In genomic region chr20:64055893-64056638, GRCh38 we compare ENCODE assay signal across 7 cellular contexts. TPM values are rescaled to one million over a fixed set of nuclear protein-coding genes. Genes with fewer than 3 reads are reported as not detected.
DNase-seq lines count a peak whose midpoint lies in the region; ATAC-seq and TF ChIP-seq lines count a peak whose summit lies in the region.
"Had no signal": no experiment of that assay in that cellular context is flagged by ENCODE, and none has a peak within 500 bp of the region (broad histone marks: within the 10 kb centered on the region; RNA-seq: fewer than 3 reads in every experiment).

No MANE protein-coding gene starts in this region.

- H3K4me1 Mint-ChIP-seq in activated naive CD4-positive, alpha-beta T cell treated with anti-CD3 and anti-CD28 coated beads for 36 hours (ENCODE audit: low read depth), result peaks cover 17% of the 10 kb centered on the region

- no peak overlapping the region for H3K23ac ChIP-seq in mesendoderm (ENCODE audit: low read length)

- H3K27me3 ChIP-seq in adrenal gland (peaks cover 24% of the 10 kb centered on the region), mesendoderm (ENCODE audit: insufficient read depth, low read length, poor library complexity) (no peaks in the 10 kb centered on the region)

- no peak overlapping the region for H2BK5ac ChIP-seq in mesendoderm (ENCODE audit: low read length)

- no peak overlapping the region for H3K4me3 Mint-ChIP-seq in activated naive CD4-positive, alpha-beta T cell treated with anti-CD3 and anti-CD28 coated beads for 36 hours

- no peak overlapping the region for H3K9ac ChIP-seq in mesendoderm (ENCODE audit: low read length)

- H3K9me3 ChIP-seq in adrenal gland (replicated peaks in 1 of 3), result no peaks in the 10 kb centered on the region

- no peak overlapping the region for H3K56ac ChIP-seq in mesendoderm (ENCODE audit: low read length)

- intact Hi-C loops in adrenal gland (cut with DNase I), result no loop called here
- intact Hi-C loops in activated naive CD4-positive, alpha-beta T cell treated with anti-CD3 and anti-CD28 coated beads for 36 hours (cut with micrococcal nuclease), result loop anchor here (10.0 kb wide), 1 partner anchor 271 kb away; no protein-coding TSS in a partner anchor

- H3K4me1 ChIP-seq in adrenal gland (replicated peaks in 1 of 2) (no peaks in the 10 kb centered on the region), mesendoderm (ENCODE audit: control insufficient read depth, low read depth, low read length) (peaks cover 11% of the 10 kb centered on the region)

- no peak overlapping the region for H3K4me3 ChIP-seq in adrenal gland
- no peak overlapping the region for H3K4me3 ChIP-seq in mesendoderm (ENCODE audit: low read length)

- H3K79me1 ChIP-seq in mesendoderm (ENCODE audit: low read length), result no peaks in the 10 kb centered on the region

- no peak for TF ChIP-seq POLR2A in adrenal gland (IDR thresholded peaks at IDR 0.05)

- H3K4me2 ChIP-seq in mesendoderm (ENCODE audit: low read length), result no peak overlapping the region

- no peaks in the 10 kb centered on the region for H3K36me3 ChIP-seq in adrenal gland (replicated peaks in 1 of 2)
- no peaks in the 10 kb centered on the region for H3K36me3 ChIP-seq in mesendoderm (ENCODE audit: control insufficient read depth, insufficient read depth, low read length)

- H3K79me2 ChIP-seq in mesendoderm (ENCODE audit: control insufficient read depth, insufficient read depth, low read length), result no peaks in the 10 kb centered on the region

- CTCF ChIA-PET in activated naive CD4-positive, alpha-beta T cell treated with anti-CD3 and anti-CD28 coated beads for 36 hours (lab: Charles Lee), result no interaction called here

- H2AK5ac ChIP-seq in mesendoderm (ENCODE audit: low read length), result no peak overlapping the region

- no peak for ATAC-seq in GM18907 (IDR thresholded peaks at IDR 0.05; ENCODE audit: unreplicated experiment)

- no peaks in the 10 kb centered on the region for H3K9me3 Mint-ChIP-seq in activated naive CD4-positive, alpha-beta T cell treated with anti-CD3 and anti-CD28 coated beads for 36 hours

- H3K27me3 Mint-ChIP-seq in activated naive CD4-positive, alpha-beta T cell treated with anti-CD3 and anti-CD28 coated beads for 36 hours (ENCODE audit: low read depth), result peaks cover 12% of the 10 kb centered on the region

- DNase-seq in ELF-1 (ENCODE audit: low read depth, low spot score) (peak; percentile 83), adrenal gland (peak in 5 of 7 donors; percentile 51 to 71 (median 63)), mesendoderm (peak; percentile 52), NCI-H748 treated with DMSO at 0.1 percent for 48 hours (lab: John Stamatoyannopoulos, UW) (no peak)
- no peak for DNase-seq in activated naive CD4-positive, alpha-beta T cell treated with anti-CD3 and anti-CD28 coated beads for 36 hours
- DNase-seq: T-helper 1 cell had no signal

- no peak overlapping the region for H2BK15ac ChIP-seq in mesendoderm (replicated peaks; ENCODE audit: low read depth)

- H3K18ac ChIP-seq in mesendoderm (ENCODE audit: low read length), result peak overlapping the region; percentile 11

- 37 to 55% (median 41%) methylated on average over 7 to 22 of the region's 22 CpGs for WGBS in adrenal gland, 4 donors
- WGBS in mesendoderm (ENCODE audit: extremely low coverage, insufficient coverage, low lambda C conversion rate), result no CpG with 5 or more reads among the region's 22 CpGs

- H4K5ac ChIP-seq in mesendoderm (ENCODE audit: low read length), result no peak overlapping the region

- H4K8ac ChIP-seq in mesendoderm (ENCODE audit: low read depth, low read length), result no peak overlapping the region

- TF ChIP-seq CTCF in adrenal gland (IDR thresholded peaks at IDR 0.05), result peak in 1 of 6 experiments; percentile 4

- H2BK120ac ChIP-seq in mesendoderm (ENCODE audit: low read depth, low read length), result no peak overlapping the region

- no peak overlapping the region for H3K4ac ChIP-seq in mesendoderm (ENCODE audit: low read depth, low read length)

- H3K27ac Mint-ChIP-seq in activated naive CD4-positive, alpha-beta T cell treated with anti-CD3 and anti-CD28 coated beads for 36 hours, result no peak overlapping the region

- peak overlapping the region in 3 of 5 donors; percentile 11 to 72 (median 41) for H3K27ac ChIP-seq in adrenal gland
- no peak overlapping the region for H3K27ac ChIP-seq in mesendoderm (ENCODE audit: low read depth, low read length)

- no peaks in the 10 kb centered on the region for H3K36me3 Mint-ChIP-seq in activated naive CD4-positive, alpha-beta T cell treated with anti-CD3 and anti-CD28 coated beads for 36 hours (ENCODE audit: low read depth)

RNA-seq across cellular contexts. Expression of gene SOX18, which starts 6.6 kb away (rescaled TPM):
- 10 to 100 TPM in 5 of 8 donors, 1 to 10 TPM in 3; 3.0 to 45.2 (median 32.2) TPM for total RNA-seq in adrenal gland
- 10 to 100 TPM in 2 of 3 donors, under 1 TPM in 1; 0.59 to 51.0 (median 16.2) TPM for polyA plus RNA-seq in adrenal gland
- 2.0 TPM for polyA plus RNA-seq in mesendoderm (2013, experiment 1 of 2)
- polyA plus RNA-seq in mesendoderm (2013, experiment 2 of 2), result 2.1 TPM
- not detected for total RNA-seq in activated naive CD4-positive, alpha-beta T cell treated with anti-CD3 and anti-CD28 coated beads for 36 hours

RNA-seq across cellular contexts. Expression of gene TCEA2, which starts 6.9 kb away (rescaled TPM):
- 10 to 100 TPM; 12.6 to 78.6 (median 53.7) TPM for total RNA-seq in adrenal gland
- 100 to 1,000 TPM in 2 of 3 donors, 10 to 100 TPM in 1; 19.6 to 184 (median 132) TPM for polyA plus RNA-seq in adrenal gland
- polyA plus RNA-seq in mesendoderm (2013, experiment 1 of 2), result 29.9 TPM
- polyA plus RNA-seq in mesendoderm (2013, experiment 2 of 2), result 30.7 TPM
- total RNA-seq in activated naive CD4-positive, alpha-beta T cell treated with anti-CD3 and anti-CD28 coated beads for 36 hours, result 10 to 100 TPM; 16.7 to 18.2 TPM

RNA-seq across cellular contexts. Expression of gene C20orf204, which starts 20.1 kb away (rescaled TPM):
- total RNA-seq in adrenal gland, result 1 to 10 TPM in 2 of 8 donors, under 1 TPM in 6; 0.13 to 1.9 (median 0.42) TPM
- polyA plus RNA-seq in adrenal gland, result 1 to 10 TPM in 2 of 3 donors, under 1 TPM in 1; 0.05 to 4.8 (median 1.6) TPM
- polyA plus RNA-seq in mesendoderm (2013, experiment 1 of 2), result 0.27 TPM
- polyA plus RNA-seq in mesendoderm (2013, experiment 2 of 2), result 0.18 TPM
- total RNA-seq in activated naive CD4-positive, alpha-beta T cell treated with anti-CD3 and anti-CD28 coated beads for 36 hours, result 1 to 10 TPM; 1.1 to 1.7 TPM

RNA-seq across cellular contexts. Expression of gene RGS19, which starts 23.3 kb away (rescaled TPM):
- total RNA-seq in adrenal gland, result 10 to 100 TPM; 12.5 to 42.0 (median 17.6) TPM
- polyA plus RNA-seq in adrenal gland, result 10 to 100 TPM in 2 of 3 donors, 1 to 10 TPM in 1; 3.0 to 13.5 (median 12.4) TPM
- 11.2 TPM for polyA plus RNA-seq in mesendoderm (2013, experiment 1 of 2)
- 10.0 TPM for polyA plus RNA-seq in mesendoderm (2013, experiment 2 of 2)
- 10 to 100 TPM; 20.6 to 23.5 TPM for total RNA-seq in activated naive CD4-positive, alpha-beta T cell treated with anti-CD3 and anti-CD28 coated beads for 36 hours

RNA-seq across cellular contexts. Expression of gene OPRL1, which starts 23.8 kb away (rescaled TPM):
- total RNA-seq in adrenal gland, result 1 to 10 TPM; 1.6 to 5.7 (median 3.1) TPM
- polyA plus RNA-seq in adrenal gland, result 1 to 10 TPM in 1 of 3 donors, under 1 TPM in 2; 0.24 to 1.6 (median 0.88) TPM
- polyA plus RNA-seq in mesendoderm (2013, experiment 1 of 2), result 0.07 TPM
- polyA plus RNA-seq in mesendoderm (2013, experiment 2 of 2), result 0.10 TPM
- total RNA-seq in activated naive CD4-positive, alpha-beta T cell treated with anti-CD3 and anti-CD28 coated beads for 36 hours, result under 1 TPM; 0.45 to 0.47 TPM

Comparison
In these comparisons a context has a peak if more than half of its experiments do, and no peak if none do; other contexts are left out.
1. DNase-seq: peak in ELF-1 (single experiment), adrenal gland (5 of 7) and mesendoderm (single experiment); none in NCI-H748 treated with DMSO at 0.1 percent for 48 hours (single experiment) and activated naive CD4-positive, alpha-beta T cell treated with anti-CD3 and anti-CD28 coated beads for 36 hours (single experiment).
2. RNA of gene SOX18, which starts 6.6 kb away (total RNA-seq): 3.0 to 45.2 TPM in adrenal gland; not detected in activated naive CD4-positive, alpha-beta T cell treated with anti-CD3 and anti-CD28 coated beads for 36 hours; every median in the first group is over 4 times any median in the second.